In the genomic region with DNA sequence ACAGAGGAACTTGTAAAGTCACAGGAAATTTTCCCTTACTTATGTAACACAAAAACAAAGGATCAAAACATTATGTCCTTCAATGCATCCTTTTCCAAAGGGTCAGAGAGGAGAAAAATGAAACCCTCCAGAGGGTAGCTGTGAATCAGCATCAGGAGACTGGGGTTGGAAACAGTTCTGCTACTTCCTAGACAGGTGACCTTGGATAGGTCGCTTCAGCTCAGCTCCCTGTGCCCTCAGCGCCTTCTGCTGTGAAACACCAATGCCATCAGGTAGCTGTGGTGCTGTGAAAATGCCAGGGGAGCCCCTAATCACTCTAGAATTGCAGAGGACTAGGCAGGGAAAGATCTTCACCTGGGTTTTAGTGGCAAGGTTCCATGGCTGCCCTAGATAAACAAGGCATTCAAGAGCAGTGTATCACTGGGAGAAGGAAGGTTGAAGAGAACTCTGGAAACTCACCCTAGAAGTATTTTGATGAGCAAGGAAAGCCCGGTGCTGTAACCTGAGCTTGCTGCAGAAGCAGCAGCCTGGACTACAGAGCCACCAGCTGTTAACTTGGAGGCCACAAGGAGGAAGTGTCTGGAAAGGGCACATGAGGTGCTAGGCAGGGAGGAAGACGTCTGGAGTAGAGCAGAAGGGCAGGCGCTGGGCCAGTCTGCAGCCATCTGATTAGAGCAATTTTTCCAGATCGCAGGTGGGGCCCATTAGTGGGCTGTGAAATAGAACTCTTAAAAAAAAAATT, we compare ENCODE assay signal across 8 cellular contexts.
A peak's percentile ranks its signal among the peaks of the same experiment; 100 is the strongest.
DNase-seq lines count a peak whose midpoint lies in the region; ATAC-seq, FAIRE-seq and TF ChIP-seq lines count a peak whose summit lies in the region.

No MANE protein-coding gene starts in this region.

- TF ChIP-seq POLR2A in GM12891 (IDR thresholded peaks at IDR 0.05; ENCODE audit: low read depth, low read length) = no peak

- ATAC-seq in sciatic nerve = peak; percentile 59

- TF ChIP-seq CTCF in foreskin fibroblast (IDR thresholded peaks at IDR 0.05; ENCODE audit: low read depth, low read length) = peak; percentile 33

- H3K4me3 ChIP-seq in foreskin fibroblast (ENCODE audit: low read depth in 1 of 2, low read length in 2 of 2) = no peak overlapping the region

- intact Hi-C loops in sciatic nerve (cut with DNase I) = no loop called here

- FAIRE-seq in GM12891 (lab: Jason Lieb, UNC) = no peak

- DNase-seq in 8988T = peak; percentile 95
- DNase-seq in HS-27A (ENCODE audit: low read depth) = peak; percentile 76
- DNase-seq in T1000 (lab: John Stamatoyannopoulos, UW) = peak; percentile 44
- peak; percentile 94 to 95 for DNase-seq in foreskin fibroblast
- no peak for DNase-seq in sciatic nerve (ENCODE audit: low spot score)
- DNase-seq in ureter (ENCODE audit: low spot score) = no peak
- no peak for DNase-seq in stimulated activated naive CD4-positive, alpha-beta T cell treated with Interleukin-2 at 50 U/mL for 16 hours (lab: John Stamatoyannopoulos, UW)
- DNase-seq in GM12891 (ENCODE audit: insufficient read length, low spot score) = no peak

TF ChIP-seq in GM12891, 5 proteins besides CTCF, POLR2A, EP300 and RAD21:
- no peak for TF ChIP-seq PAX5 (IDR thresholded peaks at IDR 0.05; ENCODE audit: insufficient read depth, low read length, severe bottlenecking)
- TF ChIP-seq SPI1 (IDR thresholded peaks at IDR 0.05; ENCODE audit: low read depth, low read length) = no peak
- no peak for TF ChIP-seq TAF1 (IDR thresholded peaks at IDR 0.05; ENCODE audit: low read depth, low read length)
- TF ChIP-seq POU2F2 (IDR thresholded peaks at IDR 0.05; ENCODE audit: low read depth, low read length) = no peak
- no peak for TF ChIP-seq POLR2AphosphoS5 (IDR thresholded peaks at IDR 0.05; ENCODE audit: low read depth, low read length)

Comparison
In these comparisons a context has a peak if more than half of its experiments do, and no peak if none do; other contexts are left out.
1. DNase-seq: peak in 8988T (single experiment), HS-27A (single experiment), T1000 (single experiment) and foreskin fibroblast (2 of 2); none in sciatic nerve (single experiment), ureter (single experiment), stimulated activated naive CD4-positive, alpha-beta T cell treated with Interleukin-2 at 50 U/mL for 16 hours (single experiment) and GM12891 (single experiment).